Comparison of ENCODE assay signal across 1 cellular context in genomic region chr2:69554981-69555380, GRCh38.
A peak's percentile ranks its signal among the peaks of the same experiment; 100 is the strongest.
TF ChIP-seq lines count a peak whose summit lies in the region.

No MANE protein-coding gene starts in this region.

TF ChIP-seq in GM12878, 131 proteins besides CTCF, POLR2A, EP300 and RAD21 (continued from another document):
- TF ChIP-seq, protein P1, sequence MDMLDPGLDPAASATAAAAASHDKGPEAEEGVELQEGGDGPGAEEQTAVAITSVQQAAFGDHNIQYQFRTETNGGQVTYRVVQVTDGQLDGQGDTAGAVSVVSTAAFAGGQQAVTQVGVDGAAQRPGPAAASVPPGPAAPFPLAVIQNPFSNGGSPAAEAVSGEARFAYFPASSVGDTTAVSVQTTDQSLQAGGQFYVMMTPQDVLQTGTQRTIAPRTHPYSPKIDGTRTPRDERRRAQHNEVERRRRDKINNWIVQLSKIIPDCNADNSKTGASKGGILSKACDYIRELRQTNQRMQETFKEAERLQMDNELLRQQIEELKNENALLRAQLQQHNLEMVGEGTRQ (IDR thresholded peaks at IDR 0.05; ENCODE audit: borderline replicate concordance, low read depth, low read length), result peak; percentile 6; the same call in 1 of the 2 replicates
TF ChIP-seq in GM12878: peak in this region for 5.
